Comparison of ENCODE assay signal across 32 cellular contexts in the genomic region with DNA sequence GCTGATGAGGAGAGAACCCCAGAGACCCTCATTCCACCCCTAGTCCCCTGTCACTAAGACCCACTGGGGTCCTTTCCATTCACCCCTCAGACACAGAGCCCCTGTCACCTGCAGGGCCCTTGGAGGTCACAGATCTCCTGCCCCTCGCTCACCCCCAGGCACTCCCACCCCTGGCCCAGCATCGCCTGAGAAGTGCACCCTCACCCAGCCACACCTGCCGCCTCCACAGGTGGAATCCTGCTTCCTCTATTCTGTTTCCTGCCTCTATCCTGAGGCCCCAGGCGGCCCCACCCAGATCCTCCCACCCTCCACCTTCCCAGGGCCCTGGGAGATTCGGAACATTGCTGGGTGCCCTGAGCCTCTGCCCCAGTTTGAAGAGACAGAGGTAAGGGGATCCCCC. TPM values are rescaled to one million over a fixed set of nuclear protein-coding genes. Genes with fewer than 3 reads are reported as not detected.
"Had no signal": no experiment of that assay in that cellular context is flagged by ENCODE, and none has a peak within 500 bp of the region (broad histone marks: within the 10 kb centered on the region; RNA-seq: fewer than 3 reads in every experiment).

No MANE protein-coding gene starts in this region.

- H3K27me3 Mint-ChIP-seq: activated CD4-positive, alpha-beta memory T cell treated with anti-CD3 and anti-CD28 coated beads for 36 hours; activated CD4-positive, alpha-beta T cell treated with anti-CD3 and anti-CD28 coated beads for 36 hours; activated CD4-positive, alpha-beta T cell treated with anti-CD3 and anti-CD28 coated beads, Interleukin-2, amount 10 ng/mL, durations not matched to agents 24 days and 14 days; activated CD8-positive, alpha-beta memory T cell treated with anti-CD3 and anti-CD28 coated beads, Interleukin-2, amount 10 ng/mL, durations not matched to agents 7 days and 5 days had no signal

- H3K36me3 Mint-ChIP-seq: activated CD4-positive, alpha-beta memory T cell treated with anti-CD3 and anti-CD28 coated beads for 36 hours; activated CD8-positive, alpha-beta memory T cell treated with anti-CD3 and anti-CD28 coated beads, Interleukin-2, amount 10 ng/mL, durations not matched to agents 7 days and 5 days; activated naive CD4-positive, alpha-beta T cell treated with anti-CD3 and anti-CD28 coated beads, Interleukin-2, amount 10 ng/mL, durations not matched to agents 7 days and 5 days; activated naive CD4-positive, alpha-beta T cell treated with anti-CD3 and anti-CD28 coated beads, Interleukin-2, amount 50 U/mL, for 72 hours had no signal

- H3K4me1 ChIP-seq: foreskin keratinocyte had no signal

- H3K9me3 Mint-ChIP-seq: activated CD4-positive, alpha-beta memory T cell treated with anti-CD3 and anti-CD28 coated beads for 36 hours; activated CD4-positive, alpha-beta T cell treated with anti-CD3 and anti-CD28 coated beads, Interleukin-2, amount 10 ng/mL, durations not matched to agents 24 days and 14 days; activated naive CD4-positive, alpha-beta T cell treated with anti-CD3 and anti-CD28 coated beads, Interleukin-2, amount 10 ng/mL, durations not matched to agents 7 days and 5 days; activated naive CD4-positive, alpha-beta T cell treated with anti-CD3 and anti-CD28 coated beads, Interleukin-2, amount 50 U/mL, for 72 hours; activated T-helper 1 cell treated with anti-CD3 and anti-CD28 coated beads, Interleukin-12 subunit alpha, Interleukin-12 subunit beta, Interleukin-2, Interleukin-4 antibody, amounts not matched to agents 30 ng/mL and 10 ng/mL and 1 ng/mL, durations not matched to agents 14 hours and 24 hours and 36 hours had no signal

- H3K4me1 Mint-ChIP-seq: activated CD4-positive, alpha-beta T cell treated with anti-CD3 and anti-CD28 coated beads for 36 hours; activated CD4-positive, alpha-beta T cell treated with anti-CD3 and anti-CD28 coated beads, Interleukin-2, amount 10 ng/mL, durations not matched to agents 24 days and 14 days; activated CD8-positive, alpha-beta memory T cell treated with anti-CD3 and anti-CD28 coated beads, Interleukin-2, amount 10 ng/mL, durations not matched to agents 7 days and 5 days; activated naive CD4-positive, alpha-beta T cell treated with anti-CD3 and anti-CD28 coated beads, Interleukin-2, amount 10 ng/mL, durations not matched to agents 7 days and 5 days had no signal

- DNase-seq: activated CD4-positive, alpha-beta memory T cell treated with anti-CD3 and anti-CD28 coated beads for 36 hours; activated CD4-positive, alpha-beta T cell treated with anti-CD3 and anti-CD28 coated beads for 36 hours; activated CD4-positive, alpha-beta T cell treated with anti-CD3 and anti-CD28 coated beads, Interleukin-2, amount 10 ng/mL, durations not matched to agents 24 days and 14 days; activated CD4-positive, CD25-positive, alpha-beta regulatory T cell; activated CD4-positive, CD25-positive, alpha-beta regulatory T cell treated with anti-CD3 and anti-CD28 coated beads, Interleukin-2, amount 50 U/mL, for 72 hours; activated CD8-positive, alpha-beta memory T cell treated with anti-CD3 and anti-CD28 coated beads, Interleukin-2, amount 10 ng/mL, durations not matched to agents 7 days and 5 days; activated CD8-positive, alpha-beta memory T cell treated with anti-CD3 and anti-CD28 coated beads, Interleukin-2, amount 50 U/mL, for 4 hours; activated CD8-positive, alpha-beta T cell treated with anti-CD3 and anti-CD28 coated beads, Interleukin-2, amount 10 ng/mL, durations not matched to agents 7 days and 5 days; activated gamma-delta T cell; activated naive CD4-positive, alpha-beta T cell; activated naive CD4-positive, alpha-beta T cell treated with anti-CD3 and anti-CD28 coated beads, Interleukin-2, amount 10 ng/mL, durations not matched to agents 7 days and 5 days; activated T-cell treated with anti-CD3 and anti-CD28 coated beads, Interleukin-2, amount 50 U/mL, for 1 hour; activated T-cell treated with anti-CD3 and anti-CD28 coated beads, Interleukin-2, amount 50 U/mL, for 48 hours; adrenal gland; amygdala; aorta; body of pancreas; caudate nucleus; cortex of kidney; dorsolateral prefrontal cortex; effector memory CD4-positive, alpha-beta T cell; erythroblast; foreskin keratinocyte; gastrocnemius medialis; glutamatergic neuron; heart left ventricle; T-helper 2 cell had no signal

- H3K4me3 Mint-ChIP-seq: activated CD4-positive, alpha-beta memory T cell treated with anti-CD3 and anti-CD28 coated beads for 36 hours; activated CD4-positive, alpha-beta T cell treated with anti-CD3 and anti-CD28 coated beads for 36 hours; activated CD4-positive, alpha-beta T cell treated with anti-CD3 and anti-CD28 coated beads, Interleukin-2, amount 10 ng/mL, durations not matched to agents 24 days and 14 days; activated CD8-positive, alpha-beta memory T cell treated with anti-CD3 and anti-CD28 coated beads, Interleukin-2, amount 10 ng/mL, durations not matched to agents 7 days and 5 days; activated CD8-positive, alpha-beta T cell treated with anti-CD3 and anti-CD28 coated beads, Interleukin-2, amount 10 ng/mL, durations not matched to agents 7 days and 5 days; activated naive CD4-positive, alpha-beta T cell treated with anti-CD3 and anti-CD28 coated beads, Interleukin-2, amount 10 ng/mL, durations not matched to agents 7 days and 5 days; activated T-helper 1 cell treated with anti-CD3 and anti-CD28 coated beads, Interleukin-12 subunit alpha, Interleukin-12 subunit beta, Interleukin-2, Interleukin-4 antibody, amounts not matched to agents 30 ng/mL and 10 ng/mL and 1 ng/mL, durations not matched to agents 14 hours and 24 hours and 36 hours had no signal

- H3K27ac Mint-ChIP-seq: activated CD4-positive, alpha-beta memory T cell treated with anti-CD3 and anti-CD28 coated beads for 36 hours; activated CD4-positive, alpha-beta T cell treated with anti-CD3 and anti-CD28 coated beads for 36 hours; activated CD4-positive, alpha-beta T cell treated with anti-CD3 and anti-CD28 coated beads, Interleukin-2, amount 10 ng/mL, durations not matched to agents 24 days and 14 days; activated CD8-positive, alpha-beta memory T cell treated with anti-CD3 and anti-CD28 coated beads, Interleukin-2, amount 10 ng/mL, durations not matched to agents 7 days and 5 days; activated CD8-positive, alpha-beta T cell treated with anti-CD3 and anti-CD28 coated beads, Interleukin-2, amount 10 ng/mL, durations not matched to agents 7 days and 5 days; activated naive CD4-positive, alpha-beta T cell treated with anti-CD3 and anti-CD28 coated beads, Interleukin-2, amount 10 ng/mL, durations not matched to agents 7 days and 5 days; activated T-helper 1 cell treated with anti-CD3 and anti-CD28 coated beads, Interleukin-12 subunit alpha, Interleukin-12 subunit beta, Interleukin-2, Interleukin-4 antibody, amounts not matched to agents 30 ng/mL and 10 ng/mL and 1 ng/mL, durations not matched to agents 14 hours and 24 hours and 36 hours had no signal

- H3K27me3 ChIP-seq: adrenal gland, body of pancreas, esophagus muscularis mucosa, foreskin keratinocyte, gastrocnemius medialis, heart left ventricle had no signal

- H3K27ac ChIP-seq: adrenal gland, body of pancreas, dorsolateral prefrontal cortex, esophagus muscularis mucosa, foreskin keratinocyte, gastrocnemius medialis, heart left ventricle had no signal

- H3K36me3 ChIP-seq: adrenal gland, esophagus muscularis mucosa, gastrocnemius medialis, heart left ventricle had no signal

- H3K4me3 ChIP-seq: adrenal gland, body of pancreas, dorsolateral prefrontal cortex, esophagus muscularis mucosa, gastrocnemius medialis, heart left ventricle had no signal

- H3K9me3 ChIP-seq: adrenal gland, body of pancreas, esophagus muscularis mucosa, gastrocnemius medialis, heart left ventricle had no signal

RNA-seq across cellular contexts. Expression of a gene that starts 13.8 kb away (rescaled TPM):
- total RNA-seq: activated CD4-positive, alpha-beta memory T cell treated with anti-CD3 and anti-CD28 coated beads for 36 hours; activated CD4-positive, alpha-beta T cell treated with anti-CD3 and anti-CD28 coated beads for 36 hours; activated CD4-positive, alpha-beta T cell treated with anti-CD3 and anti-CD28 coated beads, Interleukin-2, amount 10 ng/mL, durations not matched to agents 24 days and 14 days; activated CD8-positive, alpha-beta T cell treated with anti-CD3 and anti-CD28 coated beads, Interleukin-2, amount 10 ng/mL, durations not matched to agents 7 days and 5 days; activated T-helper 1 cell treated with anti-CD3 and anti-CD28 coated beads, Interleukin-12 subunit alpha, Interleukin-12 subunit beta, Interleukin-2, Interleukin-4 antibody, amounts not matched to agents 30 ng/mL and 10 ng/mL and 1 ng/mL, durations not matched to agents 14 hours and 24 hours and 36 hours; gastrocnemius medialis had no signal
- polyA plus RNA-seq: heart left ventricle had no signal

RNA-seq across cellular contexts. Expression of a gene that starts 25.6 kb away (rescaled TPM):
- total RNA-seq: activated CD4-positive, alpha-beta memory T cell treated with anti-CD3 and anti-CD28 coated beads for 36 hours; activated CD4-positive, alpha-beta T cell treated with anti-CD3 and anti-CD28 coated beads for 36 hours; activated CD4-positive, alpha-beta T cell treated with anti-CD3 and anti-CD28 coated beads, Interleukin-2, amount 10 ng/mL, durations not matched to agents 24 days and 14 days; activated CD8-positive, alpha-beta memory T cell treated with anti-CD3 and anti-CD28 coated beads for 36 hours; activated CD8-positive, alpha-beta memory T cell treated with anti-CD3 and anti-CD28 coated beads, Interleukin-2, amount 10 ng/mL, durations not matched to agents 7 days and 5 days; activated CD8-positive, alpha-beta T cell treated with anti-CD3 and anti-CD28 coated beads, Interleukin-2, amount 10 ng/mL, durations not matched to agents 7 days and 5 days; activated naive CD4-positive, alpha-beta T cell treated with anti-CD3 and anti-CD28 coated beads, Interleukin-2, amount 50 U/mL, for 72 hours; activated T-helper 1 cell treated with anti-CD3 and anti-CD28 coated beads, Interleukin-12 subunit alpha, Interleukin-12 subunit beta, Interleukin-2, Interleukin-4 antibody, amounts not matched to agents 30 ng/mL and 10 ng/mL and 1 ng/mL, durations not matched to agents 14 hours and 24 hours and 36 hours; heart left ventricle; T-helper 1 cell treated with Interleukin-12 subunit alpha and Interleukin-12 subunit beta and Interleukin-4 antibody, amounts not matched to agents 30 ng/mL and 1 ng/mL, for 36 hours had no signal

RNA-seq across cellular contexts. Expression of a gene that starts 51.5 kb away (rescaled TPM):
- total RNA-seq: activated CD4-positive, alpha-beta memory T cell treated with anti-CD3 and anti-CD28 coated beads for 36 hours; activated CD4-positive, alpha-beta T cell treated with anti-CD3 and anti-CD28 coated beads for 36 hours; activated CD4-positive, alpha-beta T cell treated with anti-CD3 and anti-CD28 coated beads, Interleukin-2, amount 10 ng/mL, durations not matched to agents 24 days and 14 days; activated CD8-positive, alpha-beta memory T cell treated with anti-CD3 and anti-CD28 coated beads for 36 hours; activated CD8-positive, alpha-beta memory T cell treated with anti-CD3 and anti-CD28 coated beads, Interleukin-2, amount 10 ng/mL, durations not matched to agents 7 days and 5 days; activated CD8-positive, alpha-beta T cell treated with anti-CD3 and anti-CD28 coated beads, Interleukin-2, amount 10 ng/mL, durations not matched to agents 7 days and 5 days; activated naive CD4-positive, alpha-beta T cell treated with anti-CD3 and anti-CD28 coated beads, Interleukin-2, amount 50 U/mL, for 72 hours; activated T-helper 1 cell treated with anti-CD3 and anti-CD28 coated beads, Interleukin-12 subunit alpha, Interleukin-12 subunit beta, Interleukin-2, Interleukin-4 antibody, amounts not matched to agents 30 ng/mL and 10 ng/mL and 1 ng/mL, durations not matched to agents 14 hours and 24 hours and 36 hours; dorsolateral prefrontal cortex; gastrocnemius medialis; T-helper 1 cell treated with Interleukin-12 subunit alpha and Interleukin-12 subunit beta and Interleukin-4 antibody, amounts not matched to agents 30 ng/mL and 1 ng/mL, for 36 hours had no signal
- polyA plus RNA-seq: heart left ventricle had no signal
